In the genomic region with DNA sequence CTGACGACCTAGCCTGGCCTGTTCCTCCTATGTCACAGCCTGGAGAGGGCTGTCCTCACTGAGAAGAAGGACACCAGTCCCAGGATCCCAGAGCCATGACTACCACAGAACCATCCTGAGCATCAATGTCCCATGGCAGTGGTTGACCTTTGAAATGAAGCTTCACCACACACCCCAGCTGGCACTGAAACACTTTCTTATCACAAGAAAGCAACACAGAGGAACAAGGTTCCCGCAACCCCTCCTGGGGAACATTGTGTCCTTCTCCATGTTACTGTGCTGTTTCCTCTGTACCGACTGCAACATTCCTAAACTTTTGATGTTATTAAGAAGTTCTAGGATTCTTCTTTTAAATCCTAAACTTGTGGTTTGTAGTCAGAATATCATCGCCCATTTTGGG, we compare ENCODE assay signal across 20 cellular contexts. TPM values are rescaled to one million over a fixed set of nuclear protein-coding genes. Genes with fewer than 3 reads are reported as not detected.
DNase-seq lines count a peak whose midpoint lies in the region; ATAC-seq, FAIRE-seq and TF ChIP-seq lines count a peak whose summit lies in the region.
"Had no signal": no experiment of that assay in that cellular context is flagged by ENCODE, and none has a peak within 500 bp of the region (broad histone marks: within the 10 kb centered on the region; RNA-seq: fewer than 3 reads in every experiment).

No MANE protein-coding gene starts in this region.

- H3K36me3 ChIP-seq in GM23248 (ENCODE audit: low read depth) = no peaks in the 10 kb centered on the region
- H3K36me3 ChIP-seq in breast epithelium = no peaks in the 10 kb centered on the region
- no peaks in the 10 kb centered on the region for H3K36me3 ChIP-seq in lower lobe of right lung

- no peak for DNase-seq in GM23248
- no peak for DNase-seq in breast epithelium (ENCODE audit: low spot score in 2 of 2)
- no peak for DNase-seq in lower lobe of right lung
- DNase-seq in stimulated activated naive B cell treated with anti-CD40 and anti-IgM and Interleukin-4, amounts not matched to agents 10 μg/mL and 1 μg/mL and 100 μg/mL, for 72 hours = no peak
- DNase-seq in GM03348 (ENCODE audit: low spot score) = no peak
- DNase-seq in H54 (ENCODE audit: insufficient read length, low spot score) = no peak
- DNase-seq in SIG-M5 (lab: John Stamatoyannopoulos, UW) = no peak
- DNase-seq: CD4-positive, alpha-beta memory T cell; DMS79 treated with DMSO at 0.1 percent for 48 hours; endodermal cell; kidney glomerular epithelial cell; NCI-H1417 treated with DMSO at 0.1 percent for 48 hours; NCI-H2171 treated with DMSO at 0.1 percent for 48 hours; NCI-H82; occipital lobe; PC-3; stimulated activated CD4-positive, alpha-beta T cell treated with anti-CD3 and anti-CD28 coated beads, Interleukin-2, amount 100 ng/mL, for 48 hours had no signal

- H3K4me2 ChIP-seq in GM23248 (ENCODE audit: unreplicated experiment) = no peak overlapping the region

- in situ Hi-C loops in GM23248 (cut with MboI) = no loop called here

- peaks cover 24% of the 10 kb centered on the region for H3K4me1 ChIP-seq in GM23248 (ENCODE audit: insufficient read depth)
- no peaks in the 10 kb centered on the region for H3K4me1 ChIP-seq in breast epithelium
- H3K4me1 ChIP-seq in lower lobe of right lung = no peaks in the 10 kb centered on the region

- no peak overlapping the region for H3K4me3 Mint-ChIP-seq in stimulated activated naive B cell treated with anti-CD40 and anti-IgM and Interleukin-4, amounts not matched to agents 10 μg/mL and 1 μg/mL and 100 μg/mL, for 72 hours
- no peak overlapping the region for H3K4me3 Mint-ChIP-seq in stimulated activated memory B cell treated with anti-CD40 and anti-IgM and Interleukin-4, amounts not matched to agents 10 μg/mL and 1 μg/mL and 100 μg/mL, for 72 hours
- H3K4me3 Mint-ChIP-seq: CD4-positive, alpha-beta memory T cell; endodermal cell; T-helper 2 cell treated with Interferon-gamma antibody and Interleukin-4, amounts not matched to agents 5 μg/mL and 100 μg/mL, for 36 hours had no signal

- no peak overlapping the region for H2AFZ ChIP-seq in GM23248

- ATAC-seq in lower lobe of right lung = no peak
- no peak for ATAC-seq in stimulated activated naive B cell treated with anti-CD40 and anti-IgM and Interleukin-4, amounts not matched to agents 10 μg/mL and 1 μg/mL and 100 μg/mL, for 72 hours (replicated peaks)
- ATAC-seq in stimulated activated memory B cell treated with anti-CD40 and anti-IgM and Interleukin-4, amounts not matched to agents 10 μg/mL and 1 μg/mL and 100 μg/mL, for 72 hours = no peak

- H3K9me3 ChIP-seq in GM23248 (ENCODE audit: low read depth) (no peaks in the 10 kb centered on the region), breast epithelium (no peaks in the 10 kb centered on the region), lower lobe of right lung (no peaks in the 10 kb centered on the region)

- FAIRE-seq in H54 (lab: Jason Lieb, UNC) = no peak

- H3K9me3 Mint-ChIP-seq in stimulated activated naive B cell treated with anti-CD40 and anti-IgM and Interleukin-4, amounts not matched to agents 10 μg/mL and 1 μg/mL and 100 μg/mL, for 72 hours = no peaks in the 10 kb centered on the region
- no peaks in the 10 kb centered on the region for H3K9me3 Mint-ChIP-seq in stimulated activated memory B cell treated with anti-CD40 and anti-IgM and Interleukin-4, amounts not matched to agents 10 μg/mL and 1 μg/mL and 100 μg/mL, for 72 hours
- H3K9me3 Mint-ChIP-seq: activated T-helper 2 cell treated with anti-CD3 and anti-CD28 coated beads, Interferon-gamma antibody, Interleukin-2, Interleukin-4, amounts not matched to agents 10 μg/mL and 5 μg/mL and 100 μg/mL, durations not matched to agents 14 hours and 24 hours and 36 hours; CD4-positive, alpha-beta memory T cell; T-helper 2 cell treated with Interferon-gamma antibody and Interleukin-4, amounts not matched to agents 5 μg/mL and 100 μg/mL, for 36 hours had no signal

- peaks cover 34% of the 10 kb centered on the region for H3K79me2 ChIP-seq in GM23248 (ENCODE audit: insufficient read depth)

- H3K9me2 ChIP-seq in GM23248 (ENCODE audit: insufficient read depth) = no peaks in the 10 kb centered on the region

- H3K4me1 Mint-ChIP-seq in stimulated activated naive B cell treated with anti-CD40 and anti-IgM and Interleukin-4, amounts not matched to agents 10 μg/mL and 1 μg/mL and 100 μg/mL, for 72 hours = peaks cover 9 to 12% of the 10 kb centered on the region in 2 donors
- H3K4me1 Mint-ChIP-seq in stimulated activated memory B cell treated with anti-CD40 and anti-IgM and Interleukin-4, amounts not matched to agents 10 μg/mL and 1 μg/mL and 100 μg/mL, for 72 hours = peaks cover 12% of the 10 kb centered on the region
- H3K4me1 Mint-ChIP-seq: CD4-positive, alpha-beta memory T cell had no signal

- H3F3A ChIP-seq in GM23248 (ENCODE audit: insufficient read depth) = peaks cover 8% of the 10 kb centered on the region; the same call in 1 of the 2 replicates

- H4K20me1 ChIP-seq in GM23248 (ENCODE audit: insufficient read depth) = no peaks in the 10 kb centered on the region

- H3K4me3 ChIP-seq in GM23248 (no peak overlapping the region), breast epithelium (no peak overlapping the region), lower lobe of right lung (no peak overlapping the region)

- TF ChIP-seq POLR2A in breast epithelium (IDR thresholded peaks at IDR 0.05) = no peak
- no peak for TF ChIP-seq POLR2A in H54 (IDR thresholded peaks at IDR 0.05; ENCODE audit: low read depth, low read length)

- intact Hi-C loops in breast epithelium (cut with DNase I; ENCODE audit: low total_unique reads) (no loop called here), lower lobe of right lung (cut with DNase I) (no loop called here)

- H3K27me3 ChIP-seq in GM23248 (replicated peaks; ENCODE audit: insufficient read depth) = no peaks in the 10 kb centered on the region
- peaks cover 0 to 32% of the 10 kb centered on the region in 2 donors for H3K27me3 ChIP-seq in breast epithelium
- no peaks in the 10 kb centered on the region for H3K27me3 ChIP-seq in lower lobe of right lung (ENCODE audit: low read depth)

- H3K36me3 Mint-ChIP-seq in stimulated activated naive B cell treated with anti-CD40 and anti-IgM and Interleukin-4, amounts not matched to agents 10 μg/mL and 1 μg/mL and 100 μg/mL, for 72 hours = no peaks in the 10 kb centered on the region
- no peaks in the 10 kb centered on the region for H3K36me3 Mint-ChIP-seq in stimulated activated memory B cell treated with anti-CD40 and anti-IgM and Interleukin-4, amounts not matched to agents 10 μg/mL and 1 μg/mL and 100 μg/mL, for 72 hours
- H3K36me3 Mint-ChIP-seq: CD4-positive, alpha-beta memory T cell had no signal

- WGBS in GM23248 (ENCODE audit: low coverage in 1 of 2, low lambda C conversion rate in 2 of 2, missing lambda C conversion rate in 2 of 2), 2 experiments = 63 to 71% methylated on average over 4 of the region's 4 CpGs

- peaks cover 0 to 7% of the 10 kb centered on the region in 2 donors for H3K27me3 Mint-ChIP-seq in stimulated activated naive B cell treated with anti-CD40 and anti-IgM and Interleukin-4, amounts not matched to agents 10 μg/mL and 1 μg/mL and 100 μg/mL, for 72 hours
- no peaks in the 10 kb centered on the region for H3K27me3 Mint-ChIP-seq in stimulated activated memory B cell treated with anti-CD40 and anti-IgM and Interleukin-4, amounts not matched to agents 10 μg/mL and 1 μg/mL and 100 μg/mL, for 72 hours
- H3K27me3 Mint-ChIP-seq: CD4-positive, alpha-beta memory T cell had no signal

- no peak for TF ChIP-seq CTCF in breast epithelium (IDR thresholded peaks at IDR 0.05)
- TF ChIP-seq CTCF in lower lobe of right lung (IDR thresholded peaks at IDR 0.05) = no peak

- peak overlapping the region; percentile 10 for H3K27ac Mint-ChIP-seq in stimulated activated naive B cell treated with anti-CD40 and anti-IgM and Interleukin-4, amounts not matched to agents 10 μg/mL and 1 μg/mL and 100 μg/mL, for 72 hours
- no peak overlapping the region for H3K27ac Mint-ChIP-seq in stimulated activated memory B cell treated with anti-CD40 and anti-IgM and Interleukin-4, amounts not matched to agents 10 μg/mL and 1 μg/mL and 100 μg/mL, for 72 hours
- H3K27ac Mint-ChIP-seq: activated T-helper 2 cell treated with anti-CD3 and anti-CD28 coated beads, Interferon-gamma antibody, Interleukin-2, Interleukin-4, amounts not matched to agents 10 μg/mL and 5 μg/mL and 100 μg/mL, durations not matched to agents 14 hours and 24 hours and 36 hours; T-helper 2 cell treated with Interferon-gamma antibody and Interleukin-4, amounts not matched to agents 5 μg/mL and 100 μg/mL, for 36 hours had no signal

- peak overlapping the region; percentile 61; the same call in 1 of the 2 replicates for H3K27ac ChIP-seq in GM23248
- H3K27ac ChIP-seq in breast epithelium = peak overlapping the region; percentile 64 to 74
- H3K27ac ChIP-seq in lower lobe of right lung = peak overlapping the region; percentile 18

- no peak overlapping the region for H3K9ac ChIP-seq in GM23248

RNA-seq across cellular contexts. Expression of a gene that starts 21.2 kb away (rescaled TPM):
- total RNA-seq in GM23248 (2014; rRNA removed; shearing (Covaris generic)) = 17.4 and 67.5 TPM in 2 replicates
- 19.8 and 31.7 TPM in 2 replicates for polyA plus RNA-seq in GM23248 (2016; fragmentation: Nextera tagmentation; extraction: Ambion mirVana)
- 10 to 100 TPM in 2 of 3 donors, 1 to 10 TPM in 1; 9.5 to 21.6 (median 19.9) TPM for total RNA-seq in breast epithelium
- total RNA-seq in lower lobe of right lung = 20.6 TPM

Comparison
In these comparisons a context has a peak if more than half of its experiments do, and no peak if none do; other contexts are left out.
1. H3K27ac ChIP-seq: peak in every context shown above with its lines; median percentile 69 in breast epithelium; 61 in GM23248; 18 in lower lobe of right lung.